ENCODE assay signal across 23 cellular contexts in the genomic region with DNA sequence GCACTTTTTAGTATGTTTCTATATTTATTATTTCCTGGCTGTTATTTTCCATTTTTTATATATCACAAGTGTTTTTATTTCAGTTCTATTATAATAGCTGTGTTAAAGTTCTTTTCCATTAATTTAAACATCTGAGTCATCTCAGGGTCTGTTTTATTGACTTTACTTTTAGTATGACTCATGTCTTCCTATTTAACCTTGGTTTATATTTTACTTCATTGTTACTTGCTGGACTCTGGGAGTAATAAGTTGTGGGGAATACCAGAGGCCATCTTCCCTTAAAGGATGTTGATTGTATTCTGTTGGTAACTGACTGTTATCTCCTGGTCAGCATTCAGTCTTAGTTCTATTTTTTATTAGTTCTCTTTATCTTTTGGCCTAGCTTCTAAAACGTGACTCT.
A peak's percentile ranks its signal among the peaks of the same experiment; 100 is the strongest.
DNase-seq lines count a peak whose midpoint lies in the region; ATAC-seq and TF ChIP-seq lines count a peak whose summit lies in the region.
"Had no signal": no experiment of that assay in that cellular context is flagged by ENCODE, and none has a peak within 500 bp of the region (broad histone marks: within the 10 kb centered on the region; RNA-seq: fewer than 3 reads in every experiment).

No MANE protein-coding gene starts in this region.

- H3K4me1 ChIP-seq in PC-3 (ENCODE audit: insufficient read depth, low read length) (0 out of 2 replicates have a peak, but pooled peaks cover 5% of the 10 kb centered on the region), SJCRH30 (no peaks in the 10 kb centered on the region)
- H3K4me1 ChIP-seq: left ventricle myocardium inferior had no signal

- no peaks in the 10 kb centered on the region for H3K9me2 ChIP-seq in PC-3 (replicated peaks; ENCODE audit: low read length)

- no peaks in the 10 kb centered on the region for H3F3A ChIP-seq in PC-3 (ENCODE audit: low read length, unreplicated experiment)

- no TSS peak for BruUV-seq in PC-3 (replicated peaks; lab: Mats Ljungman, UMichigan)

- DNase-seq in COLO829 (ENCODE audit: low spot score) (peak; percentile 3), PC-3 (peak; percentile 44), choroid plexus epithelial cell (ENCODE audit: low read depth) (peak; percentile 4), left colon (no peak), COLO668 (lab: John Stamatoyannopoulos, UW; ENCODE audit: unreplicated experiment) (no peak), SJCRH30 (no peak), NCI-H526 treated with DMSO at 0.1 percent for 48 hours (lab: John Stamatoyannopoulos, UW) (no peak), NCI-H2171 treated with DMSO at 0.1 percent for 48 hours (lab: John Stamatoyannopoulos, UW) (no peak)
- DNase-seq: activated CD4-positive, CD25-positive, alpha-beta regulatory T cell treated with anti-CD3 and anti-CD28 coated beads, Interleukin-2, amount 50 U/mL, for 72 hours; CD4-positive, CD25-positive, alpha-beta regulatory T cell; cerebellar nuclear complex; effector memory CD8-positive, alpha-beta T cell; foreskin melanocyte; H9; left ventricle myocardium inferior; NCI-H1105; NCI-H2107; NCI-H69; nucleus accumbens; right cardiac atrium; stimulated activated naive CD4-positive, alpha-beta T cell; trophoblast cell had no signal

- H2AFZ ChIP-seq in PC-3 (ENCODE audit: low read length) = no peak overlapping the region

- 0 out of 2 replicates have a peak, but pooled peaks cover 3% of the 10 kb centered on the region for H3K27me3 ChIP-seq in PC-3 (ENCODE audit: low read length)
- no peaks in the 10 kb centered on the region for H3K27me3 ChIP-seq in SJCRH30

- ATAC-seq in PC-3 = peak; percentile 76
- ATAC-seq in left colon = peak; percentile 55
- ATAC-seq: activated T-helper 17 cell treated with anti-CD3 and anti-CD28 coated beads, Interleukin-2, amount 50 U/mL, for 72 hours; effector memory CD8-positive, alpha-beta T cell; right cardiac atrium had no signal

- CTCF ChIA-PET in PC-3 (lab: Charles Lee) = no interaction called here

- H3K4me3 ChIP-seq in PC-3 (ENCODE audit: low read length) (no peak overlapping the region), choroid plexus epithelial cell (ENCODE audit: low read depth, low read length) (no peak overlapping the region), SJCRH30 (no peak overlapping the region)
- H3K4me3 ChIP-seq: left ventricle myocardium inferior had no signal

- H3K9ac ChIP-seq in PC-3 (ENCODE audit: low read length) = no peak overlapping the region

- TF ChIP-seq CTCF in PC-3 (conservative IDR thresholded peaks at IDR 0.05; ENCODE audit: low read depth, low read length) (no peak), choroid plexus epithelial cell (conservative IDR thresholded peaks at IDR 0.05; ENCODE audit: low read depth, low read length) (no peak)

- POLR2A ChIA-PET in PC-3 (lab: Charles Lee; ENCODE audit: unreplicated experiment) = no interaction called here

- no peaks in the 10 kb centered on the region for H4K20me1 ChIP-seq in PC-3 (ENCODE audit: low read length)

- H3K27ac ChIP-seq in PC-3 (ENCODE audit: low read length) (no peak overlapping the region), SJCRH30 (no peak overlapping the region)
- H3K27ac ChIP-seq: left ventricle myocardium inferior had no signal

- intact Hi-C loops in PC-3 (cut with micrococcal nuclease) = no loop called here
- intact Hi-C loops in left colon (cut with DNase I, micrococcal nuclease) = no loop called here

- H3K4me2 ChIP-seq in PC-3 (ENCODE audit: low read length) = no peak overlapping the region

- no peaks in the 10 kb centered on the region for H3K36me3 ChIP-seq in PC-3 (ENCODE audit: low read depth, low read length)
- no peaks in the 10 kb centered on the region for H3K36me3 ChIP-seq in SJCRH30
- H3K36me3 ChIP-seq: left ventricle myocardium inferior had no signal

- H3K79me2 ChIP-seq in PC-3 (ENCODE audit: low read length) = no peaks in the 10 kb centered on the region

- H3K9me3 ChIP-seq in PC-3 (ENCODE audit: low read length) (no peaks in the 10 kb centered on the region), SJCRH30 (replicated peaks) (no peaks in the 10 kb centered on the region)

Comparison
In these comparisons a context has a peak if more than half of its experiments do, and no peak if none do; other contexts are left out.
1. DNase-seq: peak in COLO829 (single experiment), PC-3 (single experiment) and choroid plexus epithelial cell (single experiment); none in left colon (0 of 2), COLO668 (single experiment), SJCRH30 (0 of 2), NCI-H526 treated with DMSO at 0.1 percent for 48 hours (single experiment) and NCI-H2171 treated with DMSO at 0.1 percent for 48 hours (single experiment).